In the genomic region with DNA sequence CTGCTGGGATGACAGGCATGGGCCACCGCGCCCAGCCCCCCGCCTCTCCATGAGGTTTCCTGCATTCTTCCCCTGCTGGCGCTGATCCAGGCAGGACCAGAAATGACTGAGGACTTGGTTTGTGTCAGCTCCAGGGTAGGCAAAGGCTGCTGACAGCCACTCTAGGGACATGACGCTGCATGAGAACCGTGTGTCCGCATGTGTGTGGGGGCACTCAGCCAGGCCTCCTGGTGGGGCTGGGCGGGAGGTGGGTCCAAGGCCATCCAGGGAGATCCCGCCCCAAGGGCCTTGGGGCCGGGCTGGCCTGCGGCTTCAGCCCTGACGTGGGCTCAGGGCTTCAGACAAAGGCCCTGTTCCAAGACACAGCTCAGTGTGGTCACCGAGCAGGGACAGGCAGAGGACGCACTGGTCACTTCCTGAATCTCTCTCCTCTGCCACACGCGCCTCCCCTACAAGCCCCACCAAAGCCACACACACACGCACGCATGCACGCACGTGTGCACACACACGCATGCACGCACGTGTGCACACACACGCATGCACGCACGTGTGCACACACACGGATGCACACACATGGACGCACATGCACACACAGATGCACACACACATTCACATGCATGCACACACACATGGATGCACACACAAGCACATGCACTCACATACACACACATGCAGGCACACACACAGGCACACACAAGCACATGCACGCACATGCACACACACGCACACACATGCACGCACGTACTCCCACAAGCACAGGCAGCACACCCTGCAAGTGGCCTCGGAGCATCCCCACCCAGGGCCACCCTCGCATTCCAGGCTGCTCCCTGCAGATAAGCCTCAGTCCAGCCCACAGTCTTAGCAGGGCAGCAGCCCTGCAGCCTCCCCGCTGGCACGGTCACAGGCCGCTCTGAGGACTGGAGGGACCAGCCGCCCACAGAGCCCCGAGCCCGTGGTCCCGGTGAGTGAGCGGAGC, we compare ENCODE assay signal across 15 cellular contexts. TPM values are rescaled to one million over a fixed set of nuclear protein-coding genes. Genes with fewer than 3 reads are reported as not detected.
DNase-seq lines count a peak whose midpoint lies in the region; ATAC-seq, FAIRE-seq and TF ChIP-seq lines count a peak whose summit lies in the region.
"Had no signal": no experiment of that assay in that cellular context is flagged by ENCODE, and none has a peak within 500 bp of the region (broad histone marks: within the 10 kb centered on the region; RNA-seq: fewer than 3 reads in every experiment).

No MANE protein-coding gene starts in this region.

- ATAC-seq in activated naive CD4-positive, alpha-beta T cell treated with anti-CD3 and anti-CD28 coated beads, Interleukin-2, amount 50 U/mL, for 72 hours, result no peak
- ATAC-seq in HepG2, result peak; percentile 56

- no TSS peak for BruUV-seq in HepG2 (replicated peaks; lab: Mats Ljungman, UMichigan)

- no peak overlapping the region for H3K4me3 ChIP-seq in bronchial epithelial cell (ENCODE audit: low read depth, low read length)
- no peak overlapping the region for H3K4me3 ChIP-seq in HepG2 (replicated peaks in 1 of 3; ENCODE audit: insufficient read depth in 1 of 3, low read depth in 2 of 3, low read length in 3 of 3)
- no peak overlapping the region for H3K4me3 ChIP-seq in urinary bladder (ENCODE audit: low read depth, low read length)
- H3K4me3 ChIP-seq: HAP-1, transverse colon had no signal

- no peak for TF ChIP-seq POLR2A in HepG2 (IDR thresholded peaks at IDR 0.05; ENCODE audit: insufficient read depth in 1 of 2, low read depth in 2 of 2, low read length in 2 of 2)

- H3K27ac ChIP-seq in HepG2 (ENCODE audit: extremely low read length, insufficient read depth, low read length) (no peak overlapping the region), urinary bladder (ENCODE audit: low read depth) (peak overlapping the region; percentile 48)
- H3K27ac ChIP-seq: RWPE1, transverse colon had no signal

- intact Hi-C loops in HepG2 (cut with micrococcal nuclease; ENCODE audit: unreplicated experiment), result no loop called here

- H2AFZ ChIP-seq in HepG2 (ENCODE audit: low read length), result no peak overlapping the region

- CTCF ChIA-PET in HepG2 (lab: Yijun Ruan, JAX; ENCODE audit: low intra/inter-chr PET ratio, low total read pairs), result no interaction called here

- H3K4me1 Mint-ChIP-seq in activated naive CD4-positive, alpha-beta T cell treated with anti-CD3 and anti-CD28 coated beads, Interleukin-2, amount 50 U/mL, for 24 hours, result peaks cover 44% of the 10 kb centered on the region
- H3K4me1 Mint-ChIP-seq in immature natural killer cell, result peaks cover 0 to 15% of the 10 kb centered on the region in 2 donors

- no peak for DNase-seq in activated naive CD4-positive, alpha-beta T cell treated with anti-CD3 and anti-CD28 coated beads, Interleukin-2, amount 50 U/mL, for 72 hours (ENCODE audit: low spot score in 2 of 2)
- DNase-seq in bronchial epithelial cell (ENCODE audit: low read depth) (no peak), HepG2 (ENCODE audit: low spot score) (peak; percentile 41), hippocampal formation (lab: John Stamatoyannopoulos, UW) (no peak), immature natural killer cell (no peak), NCI-H526 treated with DMSO at 0.1 percent for 48 hours (lab: John Stamatoyannopoulos, UW) (no peak)
- DNase-seq: NCI-H1092 treated with DMSO at 0.1 percent for 48 hours, NCI-H345, transverse colon had no signal

- H3K27me3 ChIP-seq in bronchial epithelial cell (ENCODE audit: control insufficient read depth, insufficient read depth, low read length) (no peaks in the 10 kb centered on the region), HepG2 (ENCODE audit: control insufficient read depth in 1 of 2, insufficient read depth in 2 of 2, low read length in 2 of 2) (no peaks in the 10 kb centered on the region)
- H3K27me3 ChIP-seq: transverse colon had no signal

- H3K4me1 ChIP-seq in HepG2 (ENCODE audit: insufficient read depth, low read length), result peaks cover 12% of the 10 kb centered on the region
- peaks cover 3% of the 10 kb centered on the region for H3K4me1 ChIP-seq in urinary bladder (ENCODE audit: insufficient read depth)
- H3K4me1 ChIP-seq: HAP-1 had no signal

- FAIRE-seq in bronchial epithelial cell (lab: Jason Lieb, UNC), result peak; percentile 97
- no peak for FAIRE-seq in HepG2 (lab: Jason Lieb, UNC)

- H3K4me3 Mint-ChIP-seq in activated naive CD4-positive, alpha-beta T cell treated with anti-CD3 and anti-CD28 coated beads, Interleukin-2, amount 50 U/mL, for 24 hours, result peak overlapping the region; percentile 60
- no peak overlapping the region for H3K4me3 Mint-ChIP-seq in immature natural killer cell

- in situ Hi-C loops in HepG2 (cut with HindIII; ENCODE audit: extremely low pct_ligation_motif_present, low pct_unique_long_range_greater_than_20kb), result no loop called here

- no peaks in the 10 kb centered on the region for H3K79me2 ChIP-seq in HepG2 (ENCODE audit: insufficient read depth, low read length)

- no peaks in the 10 kb centered on the region for H3K9me3 Mint-ChIP-seq in activated naive CD4-positive, alpha-beta T cell treated with anti-CD3 and anti-CD28 coated beads, Interleukin-2, amount 50 U/mL, for 24 hours
- H3K9me3 Mint-ChIP-seq in activated naive CD4-positive, alpha-beta T cell treated with anti-CD3 and anti-CD28 coated beads, Interleukin-2, amount 50 U/mL, for 72 hours, result no peaks in the 10 kb centered on the region
- no peaks in the 10 kb centered on the region for H3K9me3 Mint-ChIP-seq in immature natural killer cell

- H3K9ac ChIP-seq in HepG2 (ENCODE audit: insufficient read depth, low read depth, low read length), result no peak overlapping the region

- no peaks in the 10 kb centered on the region for H3K27me3 Mint-ChIP-seq in activated naive CD4-positive, alpha-beta T cell treated with anti-CD3 and anti-CD28 coated beads, Interleukin-2, amount 50 U/mL, for 24 hours
- H3K27me3 Mint-ChIP-seq in immature natural killer cell (ENCODE audit: low read depth in 3 of 3), result peaks cover 0 to 2% (median 2%) of the 10 kb centered on the region in 3 donors

- 83% methylated on average over 22 of the region's 42 CpGs for WGBS in HepG2 (ENCODE audit: low lambda C conversion rate)
- 64% methylated on average over 42 of the region's 42 CpGs for WGBS in urinary bladder

- H3K36me3 ChIP-seq in bronchial epithelial cell (ENCODE audit: control insufficient read depth, insufficient read depth, low read length), result no peaks in the 10 kb centered on the region
- H3K36me3 ChIP-seq in HepG2 (replicated peaks in 1 of 2; ENCODE audit: control insufficient read depth in 1 of 2, insufficient read depth in 2 of 2, low read length in 2 of 2), result no peaks in the 10 kb centered on the region
- no peaks in the 10 kb centered on the region for H3K36me3 ChIP-seq in urinary bladder (ENCODE audit: insufficient read depth)
- H3K36me3 ChIP-seq: HAP-1, transverse colon had no signal

- no peaks in the 10 kb centered on the region for H4K20me1 ChIP-seq in HepG2 (ENCODE audit: insufficient read depth, low read length)

- no peak for TF ChIP-seq RAD21 in HepG2 (CRISPR knock-in tag; IDR thresholded peaks at IDR 0.05)

- TF ChIP-seq EP300 in HepG2 (IDR thresholded peaks at IDR 0.05; ENCODE audit: low read depth in 2 of 2, low read length in 2 of 2), result no peak
- no peak for TF ChIP-seq EP300 in HepG2 (CRISPR knock-in tag; IDR thresholded peaks at IDR 0.05; ENCODE audit: borderline replicate concordance)

- no peaks in the 10 kb centered on the region for H3K9me3 ChIP-seq in HepG2 (ENCODE audit: low read length)
- H3K9me3 ChIP-seq: HAP-1, transverse colon had no signal

- TF ChIP-seq CTCF in bronchial epithelial cell (IDR thresholded peaks at IDR 0.05; ENCODE audit: insufficient read depth, low read length, severe bottlenecking), result no peak
- no peak for TF ChIP-seq CTCF in HepG2 (CRISPR knock-in tag; IDR thresholded peaks at IDR 0.05)

- POLR2A ChIA-PET in HepG2 (lab: Yijun Ruan, JAX), result no interaction called here

- H3K36me3 Mint-ChIP-seq in activated naive CD4-positive, alpha-beta T cell treated with anti-CD3 and anti-CD28 coated beads, Interleukin-2, amount 50 U/mL, for 24 hours, result no peaks in the 10 kb centered on the region
- H3K36me3 Mint-ChIP-seq in activated naive CD4-positive, alpha-beta T cell treated with anti-CD3 and anti-CD28 coated beads, Interleukin-2, amount 50 U/mL, for 72 hours, result no peaks in the 10 kb centered on the region
- no peaks in the 10 kb centered on the region for H3K36me3 Mint-ChIP-seq in immature natural killer cell

- H3K27ac Mint-ChIP-seq in activated naive CD4-positive, alpha-beta T cell treated with anti-CD3 and anti-CD28 coated beads, Interleukin-2, amount 50 U/mL, for 24 hours, result peak overlapping the region; percentile 87
- H3K27ac Mint-ChIP-seq in activated naive CD4-positive, alpha-beta T cell treated with anti-CD3 and anti-CD28 coated beads, Interleukin-2, amount 50 U/mL, for 72 hours, result peak overlapping the region in 1 of 2 donors; percentile 52
- H3K27ac Mint-ChIP-seq in immature natural killer cell, result no peak overlapping the region

- H3K4me2 ChIP-seq in HepG2 (ENCODE audit: low read depth, low read length), result no peak overlapping the region

RNA-seq across cellular contexts. Expression of gene TMEM204, which starts 5.3 kb away (rescaled TPM):
- total RNA-seq in activated naive CD4-positive, alpha-beta T cell treated with anti-CD3 and anti-CD28 coated beads, Interleukin-2, amount 50 U/mL, for 72 hours, result 10 to 100 TPM; 10.3 to 17.6 TPM
- total RNA-seq in bronchial epithelial cell (under 0.01 TPM in 1 of 2 replicates, not detected in the other), HepG2 (2016; rRNA removed; fragmentation: Illumina TruSeq; extraction: Trizol) (not detected in 2 replicates), urinary bladder (10.0 TPM)
- total RNA-seq in HepG2 (2016; cell fraction: cytosol; rRNA removed; fragmentation: Illumina TruSeq; extraction: Trizol; ENCODE audit: low read depth), result not detected in 2 replicates
- not detected in 2 replicates for total RNA-seq in HepG2 (2016; cell fraction: insoluble cytoplasmic fraction; rRNA removed; fragmentation: Illumina TruSeq; extraction: Trizol)
- not detected in 2 replicates for total RNA-seq in HepG2 (2016; cell fraction: membrane; rRNA removed; fragmentation: Illumina TruSeq; extraction: Trizol)
- not detected in 2 replicates for total RNA-seq in HepG2 (2016; cell fraction: nucleus; rRNA removed; fragmentation: Illumina TruSeq; extraction: Trizol)
- polyA plus RNA-seq in HepG2 (2011; rRNA removed) (not detected in 2 replicates), urinary bladder (66.0 TPM), immature natural killer cell (10 to 100 TPM; 23.0 to 41.0 (median 38.3) TPM)
- not detected in 2 replicates for polyA plus RNA-seq in HepG2 (2011; cell fraction: cytosol; rRNA removed)
- not detected in 2 replicates for polyA plus RNA-seq in HepG2 (2011; cell fraction: nucleus; rRNA removed)
- polyA plus RNA-seq in HepG2 (2012), result not detected in 2 replicates
- not detected in 2 replicates for polyA plus RNA-seq in HepG2 (2016; cell fraction: cytosol; fragmentation: Illumina TruSeq; extraction: Trizol; ENCODE audit: low read depth)
- polyA plus RNA-seq in HepG2 (2016; cell fraction: insoluble cytoplasmic fraction; fragmentation: Illumina TruSeq; extraction: Trizol; ENCODE audit: low read depth), result not detected in 2 replicates
- polyA plus RNA-seq in HepG2 (2016; cell fraction: membrane; fragmentation: Illumina TruSeq; extraction: Trizol; ENCODE audit: low read depth), result not detected in 2 replicates
- polyA plus RNA-seq in HepG2 (2016; cell fraction: nucleus; fragmentation: Illumina TruSeq; extraction: Trizol; ENCODE audit: insufficient read depth, low read depth), result not detected in 2 replicates
- polyA minus RNA-seq in HepG2 (2011; rRNA and poly(A)+ RNA removed; ENCODE audit: low replicate concordance), result not detected in 2 replicates
- polyA minus RNA-seq in HepG2 (2011; cell fraction: cytosol; rRNA and poly(A)+ RNA removed), result not detected in 2 replicates
- not detected in 2 replicates for polyA minus RNA-seq in HepG2 (2011; cell fraction: nucleus; rRNA and poly(A)+ RNA removed)

RNA-seq across cellular contexts. Expression of gene TELO2, which starts 35.0 kb away (rescaled TPM):
- total RNA-seq in activated naive CD4-positive, alpha-beta T cell treated with anti-CD3 and anti-CD28 coated beads, Interleukin-2, amount 50 U/mL, for 72 hours, result 10 to 100 TPM; 53.4 to 94.9 TPM
- total RNA-seq in bronchial epithelial cell (6.4 and 8.2 TPM in 2 replicates), HepG2 (2016; rRNA removed; fragmentation: Illumina TruSeq; extraction: Trizol) (8.9 and 17.9 TPM in 2 replicates), urinary bladder (10.6 TPM)
- 4.6 and 5.6 TPM in 2 replicates for total RNA-seq in HepG2 (2016; cell fraction: cytosol; rRNA removed; fragmentation: Illumina TruSeq; extraction: Trizol; ENCODE audit: low read depth)
- 8.4 and 19.3 TPM in 2 replicates for total RNA-seq in HepG2 (2016; cell fraction: insoluble cytoplasmic fraction; rRNA removed; fragmentation: Illumina TruSeq; extraction: Trizol)
- 5.9 and 7.0 TPM in 2 replicates for total RNA-seq in HepG2 (2016; cell fraction: membrane; rRNA removed; fragmentation: Illumina TruSeq; extraction: Trizol)
- total RNA-seq in HepG2 (2016; cell fraction: nucleus; rRNA removed; fragmentation: Illumina TruSeq; extraction: Trizol), result 21.0 and 26.7 TPM in 2 replicates
- polyA plus RNA-seq in HepG2 (2011; rRNA removed) (10.1 and 12.5 TPM in 2 replicates), urinary bladder (39.7 TPM), immature natural killer cell (10 to 100 TPM; 12.0 to 16.4 (median 12.3) TPM)
- 4.0 and 7.4 TPM in 2 replicates for polyA plus RNA-seq in HepG2 (2011; cell fraction: cytosol; rRNA removed)
- polyA plus RNA-seq in HepG2 (2011; cell fraction: nucleus; rRNA removed), result 188 and 244 TPM in 2 replicates
- 11.3 and 13.8 TPM in 2 replicates for polyA plus RNA-seq in HepG2 (2012)
- polyA plus RNA-seq in HepG2 (2016; cell fraction: cytosol; fragmentation: Illumina TruSeq; extraction: Trizol; ENCODE audit: low read depth), result 1.7 and 2.3 TPM in 2 replicates
- 9.6 and 13.7 TPM in 2 replicates for polyA plus RNA-seq in HepG2 (2016; cell fraction: insoluble cytoplasmic fraction; fragmentation: Illumina TruSeq; extraction: Trizol; ENCODE audit: low read depth)
- polyA plus RNA-seq in HepG2 (2016; cell fraction: membrane; fragmentation: Illumina TruSeq; extraction: Trizol; ENCODE audit: low read depth), result 2.9 and 3.2 TPM in 2 replicates
- 87.0 and 87.4 TPM in 2 replicates for polyA plus RNA-seq in HepG2 (2016; cell fraction: nucleus; fragmentation: Illumina TruSeq; extraction: Trizol; ENCODE audit: insufficient read depth, low read depth)
- polyA minus RNA-seq in HepG2 (2011; rRNA and poly(A)+ RNA removed; ENCODE audit: low replicate concordance), result 11.5 and 12.7 TPM in 2 replicates
- polyA minus RNA-seq in HepG2 (2011; cell fraction: cytosol; rRNA and poly(A)+ RNA removed), result 6.3 and 9.0 TPM in 2 replicates
- polyA minus RNA-seq in HepG2 (2011; cell fraction: nucleus; rRNA and poly(A)+ RNA removed), result 18.6 and 19.7 TPM in 2 replicates

RNA-seq across cellular contexts. Expression of gene PTX4, which starts 39.4 kb away (rescaled TPM):
- not detected for total RNA-seq in activated naive CD4-positive, alpha-beta T cell treated with anti-CD3 and anti-CD28 coated beads, Interleukin-2, amount 50 U/mL, for 72 hours
- under 0.01 TPM in 1 of 2 replicates, not detected in the other for total RNA-seq in bronchial epithelial cell
- total RNA-seq in HepG2 (2016; rRNA removed; fragmentation: Illumina TruSeq; extraction: Trizol), result not detected in 2 replicates
- not detected in 2 replicates for total RNA-seq in HepG2 (2016; cell fraction: cytosol; rRNA removed; fragmentation: Illumina TruSeq; extraction: Trizol; ENCODE audit: low read depth)
- not detected in 2 replicates for total RNA-seq in HepG2 (2016; cell fraction: insoluble cytoplasmic fraction; rRNA removed; fragmentation: Illumina TruSeq; extraction: Trizol)
- total RNA-seq in HepG2 (2016; cell fraction: membrane; rRNA removed; fragmentation: Illumina TruSeq; extraction: Trizol), result not detected in 2 replicates
- total RNA-seq in HepG2 (2016; cell fraction: nucleus; rRNA removed; fragmentation: Illumina TruSeq; extraction: Trizol), result not detected in 2 replicates
- 0.04 TPM in 1 of 2 replicates, not detected in the other for polyA plus RNA-seq in HepG2 (2011; rRNA removed)
- 0.04 TPM in 1 of 2 replicates, not detected in the other for polyA plus RNA-seq in HepG2 (2011; cell fraction: cytosol; rRNA removed)
- polyA plus RNA-seq in HepG2 (2011; cell fraction: nucleus; rRNA removed), result not detected in 2 replicates
- polyA plus RNA-seq in HepG2 (2012), result not detected in 2 replicates
- not detected in 2 replicates for polyA plus RNA-seq in HepG2 (2016; cell fraction: cytosol; fragmentation: Illumina TruSeq; extraction: Trizol; ENCODE audit: low read depth)
- polyA plus RNA-seq in HepG2 (2016; cell fraction: insoluble cytoplasmic fraction; fragmentation: Illumina TruSeq; extraction: Trizol; ENCODE audit: low read depth), result not detected in 2 replicates
- polyA plus RNA-seq in HepG2 (2016; cell fraction: membrane; fragmentation: Illumina TruSeq; extraction: Trizol; ENCODE audit: low read depth), result not detected in 2 replicates
- polyA plus RNA-seq in HepG2 (2016; cell fraction: nucleus; fragmentation: Illumina TruSeq; extraction: Trizol; ENCODE audit: insufficient read depth, low read depth), result not detected in 2 replicates
- not detected in 2 replicates for polyA minus RNA-seq in HepG2 (2011; rRNA and poly(A)+ RNA removed; ENCODE audit: low replicate concordance)
- not detected in 2 replicates for polyA minus RNA-seq in HepG2 (2011; cell fraction: cytosol; rRNA and poly(A)+ RNA removed)
- polyA minus RNA-seq in HepG2 (2011; cell fraction: nucleus; rRNA and poly(A)+ RNA removed), result not detected in 2 replicates
- not detected for total RNA-seq in urinary bladder
- polyA plus RNA-seq in urinary bladder, result 0.10 TPM
- not detected for polyA plus RNA-seq in immature natural killer cell
- total RNA-seq: transverse colon had no signal
- polyA plus RNA-seq: AG04450, esophagus had no signal

RNA-seq across cellular contexts. Expression of gene CLCN7, which starts 53.3 kb away (rescaled TPM):
- 100 to 1,000 TPM in 1 of 2 donors, 10 to 100 TPM in 1; 43.2 to 138 TPM for total RNA-seq in activated naive CD4-positive, alpha-beta T cell treated with anti-CD3 and anti-CD28 coated beads, Interleukin-2, amount 50 U/mL, for 72 hours
- total RNA-seq in bronchial epithelial cell, result 36.6 and 46.7 TPM in 2 replicates
- total RNA-seq in HepG2 (2016; rRNA removed; fragmentation: Illumina TruSeq; extraction: Trizol), result 9.8 and 25.1 TPM in 2 replicates
- 8.5 and 9.5 TPM in 2 replicates for total RNA-seq in HepG2 (2016; cell fraction: cytosol; rRNA removed; fragmentation: Illumina TruSeq; extraction: Trizol; ENCODE audit: low read depth)
- total RNA-seq in HepG2 (2016; cell fraction: insoluble cytoplasmic fraction; rRNA removed; fragmentation: Illumina TruSeq; extraction: Trizol), result 6.2 and 24.1 TPM in 2 replicates
- 6.7 and 7.5 TPM in 2 replicates for total RNA-seq in HepG2 (2016; cell fraction: membrane; rRNA removed; fragmentation: Illumina TruSeq; extraction: Trizol)
- 22.9 and 27.4 TPM in 2 replicates for total RNA-seq in HepG2 (2016; cell fraction: nucleus; rRNA removed; fragmentation: Illumina TruSeq; extraction: Trizol)
- 24.6 and 33.6 TPM in 2 replicates for polyA plus RNA-seq in HepG2 (2011; rRNA removed)
- polyA plus RNA-seq in HepG2 (2011; cell fraction: cytosol; rRNA removed), result 11.6 and 26.3 TPM in 2 replicates
- polyA plus RNA-seq in HepG2 (2011; cell fraction: nucleus; rRNA removed), result 413 and 489 TPM in 2 replicates
- 30.8 and 56.7 TPM in 2 replicates for polyA plus RNA-seq in HepG2 (2012)
- 1.7 and 1.8 TPM in 2 replicates for polyA plus RNA-seq in HepG2 (2016; cell fraction: cytosol; fragmentation: Illumina TruSeq; extraction: Trizol; ENCODE audit: low read depth)
- 6.7 and 9.1 TPM in 2 replicates for polyA plus RNA-seq in HepG2 (2016; cell fraction: insoluble cytoplasmic fraction; fragmentation: Illumina TruSeq; extraction: Trizol; ENCODE audit: low read depth)
- 3.8 and 6.1 TPM in 2 replicates for polyA plus RNA-seq in HepG2 (2016; cell fraction: membrane; fragmentation: Illumina TruSeq; extraction: Trizol; ENCODE audit: low read depth)
- polyA plus RNA-seq in HepG2 (2016; cell fraction: nucleus; fragmentation: Illumina TruSeq; extraction: Trizol; ENCODE audit: insufficient read depth, low read depth), result 78.0 and 79.0 TPM in 2 replicates
- 47.8 and 83.3 TPM in 2 replicates for polyA minus RNA-seq in HepG2 (2011; rRNA and poly(A)+ RNA removed; ENCODE audit: low replicate concordance)
- 15.7 and 20.3 TPM in 2 replicates for polyA minus RNA-seq in HepG2 (2011; cell fraction: cytosol; rRNA and poly(A)+ RNA removed)
- 46.9 and 49.4 TPM in 2 replicates for polyA minus RNA-seq in HepG2 (2011; cell fraction: nucleus; rRNA and poly(A)+ RNA removed)
- total RNA-seq in urinary bladder, result 19.6 TPM
- 64.0 TPM for polyA plus RNA-seq in urinary bladder
- polyA plus RNA-seq in immature natural killer cell, result 10 to 100 TPM; 19.8 to 44.8 (median 21.5) TPM

Comparison
In these comparisons a context has a peak if more than half of its experiments do, and no peak if none do; other contexts are left out.
1. RNA of gene TMEM204, which starts 5.3 kb away (total RNA-seq): 10.3 to 17.6 TPM in activated naive CD4-positive, alpha-beta T cell treated with anti-CD3 and anti-CD28 coated beads, Interleukin-2, amount 50 U/mL, for 72 hours and 10.0 TPM in urinary bladder (single experiment); under 0.01 TPM in bronchial epithelial cell and not detected in HepG2; every median in the first group is over 10 times any median in the second.